ENCODE assay signal across 2 cellular contexts in the genomic region with DNA sequence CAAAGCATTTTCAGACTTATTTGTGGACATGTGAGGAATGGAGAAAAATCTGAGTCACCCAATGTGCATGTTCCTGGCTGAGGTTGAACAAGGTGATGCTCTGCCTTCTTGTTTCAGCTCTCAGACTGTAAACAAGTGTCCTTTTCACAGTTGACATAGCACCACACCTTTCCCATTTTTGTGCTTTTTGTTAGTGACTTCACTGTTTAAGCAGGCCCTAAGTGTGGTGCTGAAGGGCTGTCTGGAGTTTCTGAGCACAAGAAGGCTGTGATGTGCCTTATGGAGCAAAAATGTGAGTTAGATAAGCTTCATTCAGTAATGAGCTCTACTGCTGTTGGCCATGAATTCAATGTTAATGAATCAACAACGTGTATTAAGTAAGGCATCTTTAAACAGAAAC.
TF ChIP-seq lines count a peak whose summit lies in the region.

No MANE protein-coding gene starts in this region.

TF ChIP-seq in IMR-90, 13 proteins besides CTCF, POLR2A, EP300 and RAD21:
- TF ChIP-seq SMC3 (IDR thresholded peaks at IDR 0.05; ENCODE audit: low read depth, low read length): no peak
- TF ChIP-seq NFE2L2 (IDR thresholded peaks at IDR 0.05; ENCODE audit: low read depth, low read length): no peak
- TF ChIP-seq CHD1 (IDR thresholded peaks at IDR 0.05; ENCODE audit: low read depth, low read length): no peak
- no peak for TF ChIP-seq FOS (IDR thresholded peaks at IDR 0.05; ENCODE audit: low read depth, low read length)
- no peak for TF ChIP-seq ELK1 (IDR thresholded peaks at IDR 0.05; ENCODE audit: borderline replicate concordance, low read depth, low read length)
- no peak for TF ChIP-seq MAFK (IDR thresholded peaks at IDR 0.05; ENCODE audit: low read depth, low read length)
- TF ChIP-seq BHLHE40 (IDR thresholded peaks at IDR 0.05; ENCODE audit: low read depth, low read length): no peak
- no peak for TF ChIP-seq CEBPB (IDR thresholded peaks at IDR 0.05; ENCODE audit: low read depth, low read length)
- TF ChIP-seq RFX5 (IDR thresholded peaks at IDR 0.05; ENCODE audit: low read depth, low read length): no peak
- TF ChIP-seq USF2 (IDR thresholded peaks at IDR 0.05; ENCODE audit: low read depth, low read length): no peak
- TF ChIP-seq MAZ (IDR thresholded peaks at IDR 0.05; ENCODE audit: borderline replicate concordance, low read depth, low read length): no peak
- no peak for TF ChIP-seq MXI1 (IDR thresholded peaks at IDR 0.05; ENCODE audit: borderline replicate concordance, low read depth, low read length)
- no peak for TF ChIP-seq RCOR1 (IDR thresholded peaks at IDR 0.05; ENCODE audit: insufficient replicate concordance, low read length)

TF ChIP-seq in endothelial cell of umbilical vein, 7 proteins besides CTCF, POLR2A, EP300 and RAD21:
- TF ChIP-seq POLR2AphosphoS5 (IDR thresholded peaks at IDR 0.05; ENCODE audit: insufficient read depth, low read depth, low read length) (no peak), MYC (IDR thresholded peaks at IDR 0.05; ENCODE audit: low read depth, low read length) (no peak), JUN (IDR thresholded peaks at IDR 0.05; ENCODE audit: borderline replicate concordance, insufficient read depth, insufficient read length, low read depth) (no peak), GATA2 (IDR thresholded peaks at IDR 0.05; ENCODE audit: insufficient read depth, insufficient read length, low read depth, low read length) (no peak), FOS (IDR thresholded peaks at IDR 0.05; ENCODE audit: borderline replicate concordance, insufficient read depth, low read length) (no peak), EZH2 (IDR thresholded peaks at IDR 0.05; ENCODE audit: borderline replicate concordance, low read depth, low read length, severe bottlenecking) (no peak), MAX (IDR thresholded peaks at IDR 0.05; ENCODE audit: insufficient read depth, insufficient read length) (no peak)
